Comparison of ENCODE assay signal across 30 cellular contexts in the genomic region with DNA sequence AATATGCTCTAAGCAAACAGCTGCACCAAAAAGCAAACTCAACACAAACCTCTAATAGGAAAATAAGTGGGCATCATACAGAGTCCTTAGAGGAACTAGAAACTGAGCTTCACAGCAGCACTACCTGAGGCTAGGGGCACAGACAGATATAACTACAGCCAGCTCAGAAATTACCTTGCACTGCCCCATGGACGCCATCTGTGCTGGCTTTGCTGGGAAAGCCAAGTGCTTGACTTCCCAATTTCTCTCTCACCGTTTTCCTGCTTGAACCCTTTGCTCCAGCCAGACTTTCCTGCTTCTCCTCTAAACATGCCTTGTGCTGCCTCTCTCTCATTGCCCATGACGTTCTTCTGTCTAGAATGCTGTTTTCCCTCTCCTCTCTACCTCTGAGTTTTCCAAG. TPM values are rescaled to one million over a fixed set of nuclear protein-coding genes. Genes with fewer than 3 reads are reported as not detected.
"Had no signal": no experiment of that assay in that cellular context is flagged by ENCODE, and none has a peak within 500 bp of the region (broad histone marks: within the 10 kb centered on the region; RNA-seq: fewer than 3 reads in every experiment).

No MANE protein-coding gene starts in this region.

- H3K9me3 ChIP-seq: left lung, lower lobe of right lung, pancreas, prostate gland, suprapubic skin, thoracic aorta, tibial nerve, uterus had no signal

- H3K4me1 ChIP-seq: left lung, lower lobe of right lung, pancreas, prostate gland, suprapubic skin, tibial nerve, uterus had no signal

- H3K4me3 ChIP-seq: left lung, lower lobe of right lung, pancreas, prostate gland, skin epidermis, suprapubic skin, thoracic aorta, tibial nerve, uterus had no signal

- ATAC-seq: left cardiac atrium; left lung; lower lobe of right lung; naive thymus-derived CD8-positive, alpha-beta T cell; right cardiac atrium; sciatic nerve; stimulated activated effector memory CD8-positive, alpha-beta T cell treated with anti-CD3 and anti-CD28 coated beads, Interleukin-12 subunit alpha, Interleukin-12 subunit beta, amount 100 ng/mL, for 72 hours had no signal

- H3K27me3 ChIP-seq: left lung, tibial nerve, uterus had no signal

- H3K27ac ChIP-seq: left lung, lower lobe of right lung, pancreas, prostate gland, skin epidermis, suprapubic skin, thoracic aorta, tibial nerve, uterus had no signal

- H3K36me3 Mint-ChIP-seq: naive thymus-derived CD8-positive, alpha-beta T cell; stimulated activated effector memory CD8-positive, alpha-beta T cell treated with anti-CD3 and anti-CD28 coated beads, Interleukin-12 subunit alpha, Interleukin-12 subunit beta, amount 100 ng/mL, for 72 hours; type B pancreatic cell had no signal

- H3K9me3 Mint-ChIP-seq: naive thymus-derived CD8-positive, alpha-beta T cell; nephron; neural crest cell; stimulated activated effector memory CD8-positive, alpha-beta T cell treated with anti-CD3 and anti-CD28 coated beads, Interleukin-12 subunit alpha, Interleukin-12 subunit beta, amount 100 ng/mL, for 72 hours; stimulated activated naive CD8-positive, alpha-beta T cell treated with anti-CD3 and anti-CD28 coated beads, Interleukin-15, Interleukin-2, amounts not matched to agents 100 ng/mL and 50 ng/mL, for 24 hours; type B pancreatic cell had no signal

- H3K27ac Mint-ChIP-seq: naive thymus-derived CD8-positive, alpha-beta T cell; nephron; stimulated activated effector memory CD8-positive, alpha-beta T cell treated with anti-CD3 and anti-CD28 coated beads, Interleukin-12 subunit alpha, Interleukin-12 subunit beta, amount 100 ng/mL, for 72 hours; stimulated activated naive CD8-positive, alpha-beta T cell treated with anti-CD3 and anti-CD28 coated beads, Interleukin-15, Interleukin-2, amounts not matched to agents 100 ng/mL and 50 ng/mL, for 24 hours; type B pancreatic cell had no signal

- DNase-seq: kidney glomerular epithelial cell; left cardiac atrium; left lung; lower lobe of right lung; mammary epithelial cell; mesenchymal stem cell; naive thymus-derived CD8-positive, alpha-beta T cell; nucleus accumbens; pancreas; posterior cingulate gyrus; retina; right cardiac atrium; stimulated activated CD4-positive, alpha-beta T cell treated with anti-CD3 and anti-CD28 coated beads, Interleukin-12 subunit alpha, Interleukin-12 subunit beta, amount 100 ng/mL, for 4 hours; stimulated activated CD4-positive, alpha-beta T cell treated with anti-CD3 and anti-CD28 coated beads, Interleukin-15, amount 100 ng/mL, for 24 hours; stimulated activated CD4-positive, alpha-beta T cell treated with anti-CD3 and anti-CD28 coated beads, Interleukin-2, amount 100 ng/mL, for 24 hours; stimulated activated CD4-positive, alpha-beta T cell treated with anti-CD3 and anti-CD28 coated beads, Interleukin-4, amount 100 ng/mL, for 1 hour; stimulated activated naive CD4-positive, alpha-beta T cell; uterus had no signal

- H3K4me3 Mint-ChIP-seq: naive thymus-derived CD8-positive, alpha-beta T cell; nephron; neural crest cell; stimulated activated effector memory CD8-positive, alpha-beta T cell treated with anti-CD3 and anti-CD28 coated beads, Interleukin-12 subunit alpha, Interleukin-12 subunit beta, amount 100 ng/mL, for 72 hours; stimulated activated naive CD8-positive, alpha-beta T cell treated with anti-CD3 and anti-CD28 coated beads, Interleukin-15, Interleukin-2, amounts not matched to agents 100 ng/mL and 50 ng/mL, for 24 hours; type B pancreatic cell had no signal

- H3K36me3 ChIP-seq: left lung, lower lobe of right lung, pancreas, prostate gland, suprapubic skin, thoracic aorta, tibial nerve, uterus had no signal

- H3K4me1 Mint-ChIP-seq: naive thymus-derived CD8-positive, alpha-beta T cell; nephron; stimulated activated effector memory CD8-positive, alpha-beta T cell treated with anti-CD3 and anti-CD28 coated beads, Interleukin-12 subunit alpha, Interleukin-12 subunit beta, amount 100 ng/mL, for 72 hours had no signal

RNA-seq across cellular contexts. Expression of a gene that starts 29.3 kb away (rescaled TPM):
- total RNA-seq: naive thymus-derived CD8-positive, alpha-beta T cell; sciatic nerve; subcutaneous adipose tissue had no signal
